Comparison of ENCODE assay signal across 13 cellular contexts in genomic region chr5:154371687-154372086, GRCh38.
DNase-seq lines count a peak whose midpoint lies in the region; ATAC-seq and TF ChIP-seq lines count a peak whose summit lies in the region.
"Had no signal": no experiment of that assay in that cellular context is flagged by ENCODE, and none has a peak within 500 bp of the region (broad histone marks: within the 10 kb centered on the region; RNA-seq: fewer than 3 reads in every experiment).

No MANE protein-coding gene starts in this region.

- H3K9me3 ChIP-seq in MM.1S (replicated peaks; ENCODE audit: insufficient read depth, low read length): no peaks in the 10 kb centered on the region

- in situ Hi-C loops in astrocyte of the spinal cord (cut with HindIII; ENCODE audit: low sequenced_read_pairs): no loop called here

- H3K9me2 ChIP-seq in MM.1S (replicated peaks; ENCODE audit: insufficient read depth, low read length): no peaks in the 10 kb centered on the region

- intact Hi-C loops in left ventricle myocardium superior (cut with micrococcal nuclease): no loop called here
- intact Hi-C loops in posterior cingulate gyrus (cut with DNase I): no loop called here

- no peak for TF ChIP-seq CTCF in astrocyte of the spinal cord (IDR thresholded peaks at IDR 0.05; ENCODE audit: low read depth, low read length)
- TF ChIP-seq CTCF in MM.1S (IDR thresholded peaks at IDR 0.05; ENCODE audit: low read length): no peak

- no peaks in the 10 kb centered on the region for H3K4me1 ChIP-seq in MM.1S (ENCODE audit: low read length)

- H4K20me1 ChIP-seq in MM.1S (ENCODE audit: insufficient read depth, low read length): no peaks in the 10 kb centered on the region

- H3K9ac ChIP-seq in MM.1S (ENCODE audit: low read length): no peak overlapping the region

- no peak overlapping the region for H2AFZ ChIP-seq in MM.1S (ENCODE audit: low read length)

- H3K4me3 ChIP-seq in astrocyte of the spinal cord (ENCODE audit: low read depth, low read length) (no peak overlapping the region), MM.1S (ENCODE audit: low read length) (no peak overlapping the region)

- H3K36me3 ChIP-seq in MM.1S (replicated peaks; ENCODE audit: insufficient read depth, low read length): no peaks in the 10 kb centered on the region

- H3K27ac ChIP-seq in MM.1S (ENCODE audit: low read length): no peak overlapping the region

- H3K79me2 ChIP-seq in MM.1S (ENCODE audit: low read length): no peaks in the 10 kb centered on the region

- ATAC-seq in left ventricle myocardium superior: peak; percentile 81

- H3K4me2 ChIP-seq in MM.1S (ENCODE audit: low read depth, low read length): no peak overlapping the region

- DNase-seq in HCEC 1CT: peak; percentile 86
- peak; percentile 83 for DNase-seq in astrocyte of the spinal cord (ENCODE audit: low read depth, low spot score)
- no peak for DNase-seq in left ventricle myocardium superior
- peak; percentile 72 for DNase-seq in smooth muscle cell of the brain vasculature (ENCODE audit: low read depth, low spot score)
- DNase-seq in stimulated activated naive CD4-positive, alpha-beta T cell treated with Interleukin-2 at 50 U/mL for 16 hours (lab: John Stamatoyannopoulos, UW): no peak
- no peak for DNase-seq in GM19238 (ENCODE audit: insufficient read length, low spot score)
- DNase-seq in MM.1S: no peak
- no peak for DNase-seq in posterior cingulate gyrus
- DNase-seq: activated CD4-positive, CD25-positive, alpha-beta regulatory T cell treated with anti-CD3 and anti-CD28 coated beads, Interleukin-2, amount 50 U/mL, for 72 hours; activated naive CD4-positive, alpha-beta T cell treated with Interleukin-2 at 50 U/mL for 16 hours; DMS153; kidney glomerular epithelial cell; NCI-H2107 had no signal

- no peaks in the 10 kb centered on the region for H3F3A ChIP-seq in MM.1S (ENCODE audit: insufficient read depth, low read length)

- no peaks in the 10 kb centered on the region for H3K27me3 ChIP-seq in MM.1S (replicated peaks; ENCODE audit: insufficient read depth, low read length)

Comparison
In these comparisons a context has a peak if more than half of its experiments do, and no peak if none do; other contexts are left out.
1. DNase-seq: peak in HCEC 1CT (single experiment), astrocyte of the spinal cord (single experiment) and smooth muscle cell of the brain vasculature (single experiment); none in left ventricle myocardium superior (single experiment), stimulated activated naive CD4-positive, alpha-beta T cell treated with Interleukin-2 at 50 U/mL for 16 hours (single experiment), GM19238 (single experiment), MM.1S (single experiment) and posterior cingulate gyrus (0 of 10).